ENCODE assay signal across 7 cellular contexts in the genomic region with DNA sequence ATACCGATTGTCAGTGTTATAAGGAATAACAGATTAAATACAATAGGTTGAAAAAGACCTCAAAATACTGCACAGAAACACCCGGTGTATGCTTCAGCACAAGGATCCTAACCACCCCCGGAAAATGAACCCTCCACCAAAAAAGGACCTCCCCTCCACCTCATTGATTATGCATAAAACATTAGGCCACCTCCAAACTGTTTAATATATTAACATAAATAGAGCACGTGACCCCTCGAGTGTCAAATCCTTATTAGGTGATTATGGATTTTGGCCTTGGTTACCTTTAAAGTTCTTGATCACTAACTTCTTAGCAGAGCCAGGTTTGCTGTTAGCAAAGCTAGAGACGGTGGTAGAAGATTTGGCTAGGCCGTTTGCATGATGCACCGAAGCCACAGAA. TPM values are rescaled to one million over a fixed set of nuclear protein-coding genes. Genes with fewer than 3 reads are reported as not detected.
DNase-seq lines count a peak whose midpoint lies in the region; ATAC-seq, FAIRE-seq and TF ChIP-seq lines count a peak whose summit lies in the region.

No MANE protein-coding gene starts in this region.

- in situ Hi-C loops in K562 (cut with MboI) = no loop called here

- H3K4me2 ChIP-seq in K562 (ENCODE audit: insufficient read depth, low read length) = peak overlapping the region; percentile 99
- peak overlapping the region; percentile 70 for H3K4me2 ChIP-seq in mesenchymal stem cell (ENCODE audit: low read length, poor library complexity, severe bottlenecking)

- DNase-seq in NCI-H146 treated with DMSO at 0.1 percent for 48 hours (lab: John Stamatoyannopoulos, UW; ENCODE audit: unreplicated experiment) (peak; percentile 5), K562 (ENCODE audit: extremely low read depth in 1 of 4, low spot score in 3 of 4) (peak in 1 of 4 experiments; percentile 19), mesenchymal stem cell (no peak), aorta (no peak), HEK293T (ENCODE audit: extremely low spot score) (no peak)

- H3K9ac ChIP-seq in K562 (ENCODE audit: insufficient read depth in 1 of 2, low read depth in 2 of 2, low read length in 2 of 2) = peak overlapping the region; percentile 95 to 99; a peak in 3 of 4 replicates
- peak overlapping the region; percentile 95 for H3K9ac ChIP-seq in mesenchymal stem cell (ENCODE audit: low read length)

- H2BK5ac ChIP-seq in mesenchymal stem cell (ENCODE audit: low read depth, low read length, poor library complexity, severe bottlenecking) = no peak overlapping the region

- TF ChIP-seq POLR2A in K562 (conservative IDR thresholded peaks at IDR 0.05) = no peak

- no peak overlapping the region for H2BK15ac ChIP-seq in mesenchymal stem cell (ENCODE audit: low read depth, poor library complexity, severe bottlenecking)

- TF ChIP-seq CTCF in K562 (IDR thresholded peaks at IDR 0.05 in 2 of 3, conservative IDR thresholded peaks at IDR 0.05 in 1 of 3; ENCODE audit: insufficient read depth in 2 of 3, low read depth in 1 of 3, low read length in 3 of 3) = no peak

- H3K4me1 ChIP-seq in K562 (replicated peaks in 1 of 2; ENCODE audit: control insufficient read depth in 2 of 2, insufficient read depth in 2 of 2, low read length in 2 of 2) (peaks cover 11 to 25% of the 10 kb centered on the region in 2 experiments), mesenchymal stem cell (ENCODE audit: control insufficient read depth, insufficient read depth, low read depth, low read length) (peaks cover 3% of the 10 kb centered on the region), aorta (ENCODE audit: control insufficient read depth in 1 of 2, insufficient read depth in 2 of 2, low read length in 2 of 2) (no peaks in the 10 kb centered on the region)

- H3K4me3 ChIP-seq in K562 (peak overlapping the region; percentile 80), mesenchymal stem cell (ENCODE audit: insufficient read depth in 1 of 2, low read depth in 1 of 2, low read length in 2 of 2) (peak overlapping the region in 1 of 2 experiments; percentile 91), aorta (ENCODE audit: low read length in 2 of 2) (peak overlapping the region; percentile 58 to 99)

- peaks cover 50% of the 10 kb centered on the region for H3K79me2 ChIP-seq in K562 (ENCODE audit: control insufficient read depth, insufficient read depth, low read length)

- no peaks in the 10 kb centered on the region for H3K9me1 ChIP-seq in K562 (ENCODE audit: control insufficient read depth, insufficient read depth, low read length)

- no peak overlapping the region for H2BK12ac ChIP-seq in mesenchymal stem cell (ENCODE audit: low read length in 2 of 2)

- peak overlapping the region in 1 of 2 experiments; percentile 86 for H3K4ac ChIP-seq in mesenchymal stem cell (ENCODE audit: low read depth in 1 of 2, low read length in 2 of 2)

- H4K91ac ChIP-seq in mesenchymal stem cell (ENCODE audit: low read length) = no peak overlapping the region

- CTCF ChIA-PET in K562 (lab: Yijun Ruan, JAX; ENCODE audit: low intra/inter-chr PET ratio) = no interaction called here
- CTCF ChIA-PET in HEK293T (lab: Yijun Ruan, JAX) = no interaction called here

- no peaks in the 10 kb centered on the region for H3K9me3 ChIP-seq in K562 (replicated peaks; ENCODE audit: control insufficient read depth, insufficient read depth, low read depth, low read length)
- no peaks in the 10 kb centered on the region for H3K9me3 ChIP-seq in mesenchymal stem cell (ENCODE audit: control insufficient read depth, low read length)
- H3K9me3 ChIP-seq in aorta (ENCODE audit: control insufficient read depth, low read length) = no peaks in the 10 kb centered on the region

- H2AK5ac ChIP-seq in mesenchymal stem cell (ENCODE audit: low read length, severe bottlenecking) = no peak overlapping the region

- H2AFZ ChIP-seq in K562 (ENCODE audit: low read depth, low read length) (peak overlapping the region; percentile 88), mesenchymal stem cell (ENCODE audit: low read depth, low read length) (no peak overlapping the region)

- BruUV-seq in K562 (replicated peaks; lab: Mats Ljungman, UMichigan) = no TSS peak

- intact Hi-C loops in K562 (cut with micrococcal nuclease) (no loop called here), aorta (cut with DNase I) (loop anchor here (2.0 to 5.0 kb wide), 2 partner anchors 43 to 71 kb away; partner anchors contain the start of genes C1GALT1C1 (in 2 of the 2) and MCTS1 (in 2 of the 2))

- TF ChIP-seq RAD21 in K562 (CRISPR knock-in tag; conservative IDR thresholded peaks at IDR 0.05 in 1 of 2, IDR thresholded peaks at IDR 0.05 in 1 of 2) = no peak

- ATAC-seq in GM18498 (IDR thresholded peaks at IDR 0.05; ENCODE audit: unreplicated experiment) = peak; percentile 17
- no peak for ATAC-seq in K562
- no peak for ATAC-seq in aorta (ENCODE audit: low FRiP score)
- no peak for ATAC-seq in HG02610 (IDR thresholded peaks at IDR 0.05; ENCODE audit: unreplicated experiment)

- H3K79me1 ChIP-seq in mesenchymal stem cell (replicated peaks; ENCODE audit: low read length, poor library complexity, severe bottlenecking) = peaks cover 3% of the 10 kb centered on the region

- FAIRE-seq in K562 (lab: Jason Lieb, UNC) = peak; percentile 11

- no peak for TF ChIP-seq EP300 in K562 (IDR thresholded peaks at IDR 0.05; ENCODE audit: low read length)

- H3K36me3 ChIP-seq in K562 (ENCODE audit: control insufficient read depth, insufficient read depth, low read length) (peaks cover 27% of the 10 kb centered on the region; the same call in 2 of the 3 replicates), mesenchymal stem cell (ENCODE audit: control insufficient read depth in 1 of 2, insufficient read depth in 2 of 2, low read depth in 1 of 2, low read length in 2 of 2) (peaks cover 0 to 22% of the 10 kb centered on the region in 2 experiments), aorta (ENCODE audit: control insufficient read depth in 1 of 2, insufficient read depth in 2 of 2, low read length in 1 of 2) (no peaks in the 10 kb centered on the region)

- H3K14ac ChIP-seq in mesenchymal stem cell (ENCODE audit: low read length in 2 of 2) = no peak overlapping the region

- no peak overlapping the region for H4K8ac ChIP-seq in mesenchymal stem cell (ENCODE audit: low read length)

- H2BK120ac ChIP-seq in mesenchymal stem cell (ENCODE audit: low read depth, low read length) = no peak overlapping the region

- WGBS in K562 (ENCODE audit: insufficient coverage, low coverage, missing lambda C conversion rate) = 2% methylated on average over 8 of the region's 8 CpGs
- 0% methylated on average over 5 of the region's 8 CpGs for WGBS in mesenchymal stem cell
- 1 to 36% methylated on average over 8 of the region's 8 CpGs for WGBS in aorta, 2 donors

- peak overlapping the region; percentile 99 for H3K27ac ChIP-seq in K562 (ENCODE audit: extremely low read depth, low read depth, low read length)
- peak overlapping the region; percentile 89 for H3K27ac ChIP-seq in mesenchymal stem cell (ENCODE audit: low read length, poor library complexity, severe bottlenecking)
- peak overlapping the region in 1 of 2 donors; percentile 95 for H3K27ac ChIP-seq in aorta (ENCODE audit: low read depth in 1 of 2, low read length in 2 of 2)

- H3K23ac ChIP-seq in mesenchymal stem cell (ENCODE audit: low read length in 2 of 2) = no peak overlapping the region

- no peaks in the 10 kb centered on the region for H4K20me1 ChIP-seq in K562 (replicated peaks; ENCODE audit: control insufficient read depth, insufficient read depth, low read length)

- H3K18ac ChIP-seq in mesenchymal stem cell (ENCODE audit: low read depth in 1 of 2, low read length in 2 of 2) = no peak overlapping the region

- POLR2A ChIA-PET in K562 (lab: Yijun Ruan, JAX) (interaction anchor here (0.6 to 3.0 kb wide), 5 partner anchors 8 to 45 kb away, joined by 3 to 15 read pairs (median 4); partner anchors contain the start of gene MCTS1), HEK293T (lab: Yijun Ruan, JAX) (interaction anchor here (2.8 kb wide), 1 partner anchor 44 kb away, joined by 46 read pairs; the partner anchor contains the start of gene MCTS1)

- H3K27me3 ChIP-seq in K562 (ENCODE audit: control insufficient read depth in 2 of 2, insufficient read depth in 2 of 2, low read length in 2 of 2) (no peaks in the 10 kb centered on the region), mesenchymal stem cell (ENCODE audit: control insufficient read depth in 1 of 2, insufficient read depth in 1 of 2, low read length in 2 of 2) (no peaks in the 10 kb centered on the region), aorta (ENCODE audit: control insufficient read depth in 1 of 2, insufficient read depth in 2 of 2, low read length in 1 of 2) (no peaks in the 10 kb centered on the region)

RNA-seq across cellular contexts. Expression of gene CUL4B, which starts 1.0 kb away (rescaled TPM):
- 26.9 and 40.8 TPM in 2 replicates for total RNA-seq in K562 (2011; cell fraction: chromatin; rRNA removed; ENCODE audit: low replicate concordance)
- 6.5 and 8.3 TPM in 2 replicates for total RNA-seq in K562 (2011; cell fraction: nucleolus; rRNA removed)
- 12.4 and 16.1 TPM in 2 replicates for total RNA-seq in K562 (2011; cell fraction: nucleoplasm; rRNA removed)
- total RNA-seq in K562 (2014; rRNA removed) = 14.7 and 15.0 TPM in 2 replicates
- 41.5 and 49.0 TPM in 2 replicates for total RNA-seq in K562 (2014; rRNA removed; fragmentation: Illumina TruSeq; extraction: Trizol)
- total RNA-seq in K562 (2015; rRNA removed; fragmentation: Illumina TruSeq; extraction: Trizol) = 35.4 and 37.5 TPM in 2 replicates
- 40.9 and 43.2 TPM in 2 replicates for total RNA-seq in K562 (2021)
- polyA plus RNA-seq in K562 (2011; rRNA removed) = 41.7 and 51.7 TPM in 2 replicates
- polyA plus RNA-seq in K562 (2011; cell fraction: cytosol; rRNA removed) = 15.0 and 21.1 TPM in 2 replicates
- 29.9 and 30.6 TPM in 2 replicates for polyA plus RNA-seq in K562 (2011; cell fraction: nucleus; rRNA removed)
- 31.8 and 38.6 TPM in 2 replicates for polyA plus RNA-seq in K562 (2012)
- 33.9 and 39.0 TPM in 2 replicates for polyA plus RNA-seq in K562 (2014; fragmentation: Illumina TruSeq; extraction: Trizol)
- 10 to 100 TPM; 15.5 to 23.6 TPM for polyA plus RNA-seq in K562 (2014; fragmentation: Nextera tagmentation; extraction: Ambion mirVana)
- 25.8 and 33.5 TPM in 2 replicates for polyA plus RNA-seq in K562 (2014; rRNA removed)
- 69.6 and 78.1 TPM in 2 replicates for polyA minus RNA-seq in K562 (2011; rRNA and poly(A)+ RNA removed)
- polyA minus RNA-seq in K562 (2011; cell fraction: cytosol; rRNA and poly(A)+ RNA removed) = 21.6 and 31.1 TPM in 2 replicates
- 12.4 and 23.2 TPM in 2 replicates for polyA minus RNA-seq in K562 (2011; cell fraction: nucleus; rRNA and poly(A)+ RNA removed)
- polyA plus RNA-seq in mesenchymal stem cell (2013, experiment 1 of 2) = 39.2 TPM
- polyA plus RNA-seq in mesenchymal stem cell (2013, experiment 2 of 2) = 39.5 TPM
- 10 to 100 TPM; 47.3 to 48.2 TPM for total RNA-seq in aorta
- 10 to 100 TPM; 22.4 to 53.5 TPM for polyA plus RNA-seq in aorta

RNA-seq across cellular contexts. Expression of gene MCTS1, which starts 44.1 kb away (rescaled TPM):
- total RNA-seq in K562 (2011; cell fraction: chromatin; rRNA removed; ENCODE audit: low replicate concordance) = 28.2 and 51.5 TPM in 2 replicates
- total RNA-seq in K562 (2011; cell fraction: nucleolus; rRNA removed) = 15.8 and 18.9 TPM in 2 replicates
- total RNA-seq in K562 (2011; cell fraction: nucleoplasm; rRNA removed) = 34.3 and 41.1 TPM in 2 replicates
- total RNA-seq in K562 (2014; rRNA removed) (64.9 and 65.3 TPM in 2 replicates), K562 (2014; rRNA removed; fragmentation: Illumina TruSeq; extraction: Trizol) (153 and 171 TPM in 2 replicates), K562 (2015; rRNA removed; fragmentation: Illumina TruSeq; extraction: Trizol) (140 and 152 TPM in 2 replicates), K562 (2021) (101 and 114 TPM in 2 replicates), aorta (10 to 100 TPM; 26.7 to 28.6 TPM)
- polyA plus RNA-seq in K562 (2011; rRNA removed) (149 and 204 TPM in 2 replicates), K562 (2014; fragmentation: Illumina TruSeq; extraction: Trizol) (145 and 148 TPM in 2 replicates), K562 (2014; fragmentation: Nextera tagmentation; extraction: Ambion mirVana) (100 to 1,000 TPM; 270 to 300 TPM), K562 (2014; rRNA removed) (117 and 120 TPM in 2 replicates), aorta (10 to 100 TPM; 31.9 to 43.2 TPM)
- 30.9 and 57.9 TPM in 2 replicates for polyA plus RNA-seq in K562 (2011; cell fraction: cytosol; rRNA removed)
- polyA plus RNA-seq in K562 (2011; cell fraction: nucleus; rRNA removed) = 17.2 and 35.3 TPM in 2 replicates
- polyA plus RNA-seq in K562 (2012) = 120 and 163 TPM in 2 replicates
- 44.9 and 63.6 TPM in 2 replicates for polyA minus RNA-seq in K562 (2011; rRNA and poly(A)+ RNA removed)
- 17.7 and 29.4 TPM in 2 replicates for polyA minus RNA-seq in K562 (2011; cell fraction: cytosol; rRNA and poly(A)+ RNA removed)
- 15.2 and 29.4 TPM in 2 replicates for polyA minus RNA-seq in K562 (2011; cell fraction: nucleus; rRNA and poly(A)+ RNA removed)
- 59.1 TPM for polyA plus RNA-seq in mesenchymal stem cell (2013, experiment 1 of 2)
- 60.0 TPM for polyA plus RNA-seq in mesenchymal stem cell (2013, experiment 2 of 2)
